In the genomic region with DNA sequence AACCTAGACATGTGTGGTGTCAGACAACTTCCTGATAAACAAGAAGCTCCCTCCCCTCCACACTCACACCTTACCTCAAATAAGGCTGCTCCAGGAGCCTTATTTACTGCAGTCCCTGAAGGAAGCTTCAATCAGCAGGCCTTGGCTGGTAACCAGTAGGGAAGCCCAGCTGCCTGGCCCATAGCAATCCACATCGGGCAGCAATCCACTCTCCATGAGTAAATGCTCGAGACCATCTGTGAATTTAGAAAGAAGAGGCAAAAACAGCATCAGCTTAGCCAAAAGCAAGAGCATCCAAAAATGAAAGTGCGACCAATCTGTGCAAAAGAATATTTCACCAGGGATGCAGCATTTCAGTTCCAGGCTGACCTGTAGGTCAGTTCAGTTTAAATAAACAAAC, we compare ENCODE assay signal across 25 cellular contexts.
DNase-seq lines count a peak whose midpoint lies in the region; ATAC-seq and FAIRE-seq lines count a peak whose summit lies in the region.
"Had no signal": no experiment of that assay in that cellular context is flagged by ENCODE, and none has a peak within 500 bp of the region (broad histone marks: within the 10 kb centered on the region; RNA-seq: fewer than 3 reads in every experiment).

No MANE protein-coding gene starts in this region.

- no peak overlapping the region for H3K23ac ChIP-seq in mesendoderm (ENCODE audit: low read length)

- no peak overlapping the region for H3K4me2 ChIP-seq in mesendoderm (ENCODE audit: low read length)

- no peak overlapping the region for H2AK5ac ChIP-seq in mesendoderm (ENCODE audit: low read length)

- no peaks in the 10 kb centered on the region for H3K79me2 ChIP-seq in mesendoderm (ENCODE audit: control insufficient read depth, insufficient read depth, low read length)

- no peak overlapping the region for H4K5ac ChIP-seq in mesendoderm (ENCODE audit: low read length)

- H2BK5ac ChIP-seq in mesendoderm (ENCODE audit: low read length) = no peak overlapping the region

- H3K9ac ChIP-seq in mesendoderm (ENCODE audit: low read length) = no peak overlapping the region

- no peaks in the 10 kb centered on the region for H3K27me3 ChIP-seq in mesendoderm (ENCODE audit: insufficient read depth, low read length, poor library complexity)
- H3K27me3 ChIP-seq: SJSA1 had no signal

- H3K4me1 ChIP-seq in mesendoderm (ENCODE audit: control insufficient read depth, low read depth, low read length) = no peaks in the 10 kb centered on the region
- H3K4me1 ChIP-seq: SJSA1 had no signal

- no peak overlapping the region for H3K18ac ChIP-seq in mesendoderm (ENCODE audit: low read length)

- no peak for ATAC-seq in HG02840 (IDR thresholded peaks at IDR 0.05; ENCODE audit: low FRiP score, unreplicated experiment)
- ATAC-seq: Right ventricle myocardium inferior had no signal

- no peaks in the 10 kb centered on the region for H3K36me3 ChIP-seq in mesendoderm (ENCODE audit: control insufficient read depth, insufficient read depth, low read length)
- H3K36me3 ChIP-seq: SJSA1 had no signal

- H2BK120ac ChIP-seq in mesendoderm (ENCODE audit: low read depth, low read length) = no peak overlapping the region

- no peak overlapping the region for H2BK15ac ChIP-seq in mesendoderm (replicated peaks; ENCODE audit: low read depth)

- no peak overlapping the region for H3K56ac ChIP-seq in mesendoderm (ENCODE audit: low read length)

- WGBS in mesendoderm (ENCODE audit: extremely low coverage, insufficient coverage, low lambda C conversion rate) = no CpG with 5 or more reads among the region's 3 CpGs

- no peak overlapping the region for H4K8ac ChIP-seq in mesendoderm (ENCODE audit: low read depth, low read length)

- no peak overlapping the region for H3K4ac ChIP-seq in mesendoderm (ENCODE audit: low read depth, low read length)

- H3K4me3 ChIP-seq in mesendoderm (ENCODE audit: low read length) = no peak overlapping the region
- H3K4me3 ChIP-seq: SJSA1 had no signal

- no peak for FAIRE-seq in frontal cortex (lab: Jason Lieb, UNC)
- FAIRE-seq: RCC 7860 had no signal

- DNase-seq in GM04504 (ENCODE audit: low read depth) (peak; percentile 2), cerebellar cortex (ENCODE audit: low spot score) (peak; percentile 83), mesendoderm (peak; percentile 49), DMS79 (lab: John Stamatoyannopoulos, UW) (no peak), frontal cortex (ENCODE audit: low spot score in 2 of 2) (no peak), mucosa of gallbladder (ENCODE audit: low spot score) (no peak)
- DNase-seq: ACHN; AML-193; Calu3; CD8-positive, alpha-beta memory T cell; DMS153; GDM1; HCEC 1CT; MV-4-11; NCI-H1105 treated with DMSO at 0.1 percent for 48 hours; NCI-H2029 treated with DMSO at 0.1 percent for 48 hours; NCI-H226; NCI-H510A treated with DMSO at 0.1 percent for 48 hours; NCI-H748 treated with DMSO at 0.1 percent for 48 hours; OCI-M1 had no signal

- no peaks in the 10 kb centered on the region for H3K79me1 ChIP-seq in mesendoderm (ENCODE audit: low read length)

- H3K27ac ChIP-seq in mesendoderm (ENCODE audit: low read depth, low read length) = no peak overlapping the region
- H3K27ac ChIP-seq: C4-2B, SJSA1 had no signal

Comparison
In these comparisons a context has a peak if more than half of its experiments do, and no peak if none do; other contexts are left out.
1. DNase-seq: peak in GM04504 (single experiment), cerebellar cortex (single experiment) and mesendoderm (single experiment); none in DMS79 (single experiment), frontal cortex (0 of 2) and mucosa of gallbladder (single experiment).